In the genomic region with DNA sequence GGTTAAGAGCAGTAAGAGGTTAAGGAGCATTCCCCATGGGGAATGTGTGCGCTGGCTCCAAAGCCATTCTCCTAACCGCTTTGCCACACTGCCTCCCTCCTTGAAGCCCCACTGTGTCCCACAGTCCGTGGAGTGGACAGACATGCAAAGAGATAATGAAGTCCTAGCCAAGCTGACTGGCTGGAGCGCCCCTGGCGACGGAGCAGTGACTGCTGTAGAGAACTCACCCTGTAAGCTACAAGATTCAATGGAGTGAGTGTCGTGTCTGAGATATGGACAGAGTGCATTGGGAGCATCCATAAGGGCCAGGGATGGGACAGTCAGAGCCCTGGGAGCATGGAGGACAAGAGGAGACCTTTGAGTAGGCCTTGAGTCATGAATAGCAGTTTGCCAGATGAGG, we compare ENCODE assay signal across 27 cellular contexts. TPM values are rescaled to one million over a fixed set of nuclear protein-coding genes. Genes with fewer than 3 reads are reported as not detected.
DNase-seq lines count a peak whose midpoint lies in the region; ATAC-seq, FAIRE-seq and TF ChIP-seq lines count a peak whose summit lies in the region.
"Had no signal": no experiment of that assay in that cellular context is flagged by ENCODE, and none has a peak within 500 bp of the region (broad histone marks: within the 10 kb centered on the region; RNA-seq: fewer than 3 reads in every experiment).

No MANE protein-coding gene starts in this region.

- H3K27me3 Mint-ChIP-seq in neural progenitor cell (ENCODE audit: insufficient read depth, low read depth), result peaks cover 19% of the 10 kb centered on the region
- H3K27me3 Mint-ChIP-seq in activated naive CD8-positive, alpha-beta T cell treated with anti-CD3 and anti-CD28 coated beads for 36 hours, result peaks cover 39% of the 10 kb centered on the region

- DNase-seq in HepG2 (ENCODE audit: low spot score), result no peak
- DNase-seq in right lobe of liver, result no peak
- no peak for DNase-seq in H1 (ENCODE audit: low read depth in 1 of 2, low spot score in 2 of 2)
- DNase-seq in neural progenitor cell (ENCODE audit: low spot score), result no peak
- no peak for DNase-seq in activated naive CD8-positive, alpha-beta T cell treated with anti-CD3 and anti-CD28 coated beads for 36 hours
- DNase-seq: 8988T; ACHN; AML-193; BE2C; CD4-positive, alpha-beta T cell; CD8-positive, alpha-beta memory T cell; DMS 273 treated with DMSO at 0.1 percent for 48 hours; DMS79; EL; GDM1; HFFc6 had no signal

- H3K27ac ChIP-seq in HepG2 (ENCODE audit: extremely low read length, insufficient read depth, low read length), result no peak overlapping the region
- H3K27ac ChIP-seq in right lobe of liver, result no peak overlapping the region
- H3K27ac ChIP-seq in H1 (ENCODE audit: low read depth, low read length), result no peak overlapping the region
- no peak overlapping the region for H3K27ac ChIP-seq in neural progenitor cell
- H3K27ac ChIP-seq: A549; BLaER1 treated with 17β-estradiol and CSF1 and Interleukin-3, amounts not matched to agents 10 nM and 100 nM had no signal

- H3K79me1 ChIP-seq in H1 (ENCODE audit: low read depth, low read length), result no peaks in the 10 kb centered on the region

- H3F3A ChIP-seq in neural progenitor cell (ENCODE audit: low read depth), result peaks cover 7% of the 10 kb centered on the region

- peak overlapping the region; percentile 12; the same call in 1 of the 2 replicates for H2BK15ac ChIP-seq in H1 (ENCODE audit: low read length)

- H3K9me3 Mint-ChIP-seq in neural progenitor cell, result peaks cover 2% of the 10 kb centered on the region
- H3K9me3 Mint-ChIP-seq in activated naive CD8-positive, alpha-beta T cell treated with anti-CD3 and anti-CD28 coated beads for 36 hours, result no peaks in the 10 kb centered on the region
- H3K9me3 Mint-ChIP-seq: CD4-positive, alpha-beta T cell; CD8-positive, alpha-beta memory T cell; GM23338; HFFc6 had no signal

- no peak overlapping the region for H3K18ac ChIP-seq in H1 (ENCODE audit: extremely low read depth, low read length)

- intact Hi-C loops in HepG2 (cut with micrococcal nuclease; ENCODE audit: unreplicated experiment) (no loop called here), right lobe of liver (cut with DNase I) (no loop called here)

- H3K4me1 ChIP-seq in HepG2 (ENCODE audit: insufficient read depth, low read length) (peaks cover 19% of the 10 kb centered on the region), right lobe of liver (peaks cover 0 to 8% (median 0%) of the 10 kb centered on the region in 4 donors), H1 (replicated peaks in 1 of 4; ENCODE audit: control insufficient read depth in 3 of 4, insufficient read depth in 4 of 4, low read length in 3 of 4) (peaks cover 0 to 14% (median 5%) of the 10 kb centered on the region in 4 experiments; a peak in 5 of 7 replicates), neural progenitor cell (peaks cover 21% of the 10 kb centered on the region)
- H3K4me1 ChIP-seq: BE2C, HAP-1 had no signal

- no peak overlapping the region for H3K9ac ChIP-seq in HepG2 (ENCODE audit: insufficient read depth, low read depth, low read length)
- no peak overlapping the region for H3K9ac ChIP-seq in H1 (replicated peaks in 1 of 4; ENCODE audit: extremely low read depth in 1 of 4, low read depth in 3 of 4, low read length in 3 of 4)
- no peak overlapping the region for H3K9ac ChIP-seq in neural progenitor cell
- H3K9ac ChIP-seq: BLaER1 treated with 17β-estradiol and CSF1 and Interleukin-3, amounts not matched to agents 10 nM and 100 nM had no signal

- in situ Hi-C loops in HepG2 (cut with HindIII; ENCODE audit: extremely low pct_ligation_motif_present, low pct_unique_long_range_greater_than_20kb), result no loop called here

- WGBS in HepG2 (ENCODE audit: low lambda C conversion rate), result 41% methylated on average over 7 of the region's 7 CpGs
- WGBS in right lobe of liver (ENCODE audit: insufficient coverage, low coverage, low lambda C conversion rate, missing lambda C conversion rate), result 81% methylated on average over 7 of the region's 7 CpGs
- WGBS in H1 (ENCODE audit: extremely low coverage in 1 of 2, insufficient coverage in 1 of 2, insufficient read length in 1 of 2, insufficient replicate concordance in 2 of 2, low coverage in 1 of 2, low lambda C conversion rate in 2 of 2, missing lambda C conversion rate in 1 of 2), 2 experiments, result 85% methylated on average over 7 of the region's 7 CpGs; no CpG with 5 or more reads in 1 of the 2 experiments

- TF ChIP-seq EP300 in HepG2 (IDR thresholded peaks at IDR 0.05; ENCODE audit: low read depth in 2 of 2, low read length in 2 of 2), result no peak
- TF ChIP-seq EP300 in HepG2 (CRISPR knock-in tag; IDR thresholded peaks at IDR 0.05; ENCODE audit: borderline replicate concordance), result no peak
- no peak for TF ChIP-seq EP300 in H1 (IDR thresholded peaks at IDR 0.05; ENCODE audit: borderline replicate concordance in 1 of 2, low read depth in 2 of 2, low read length in 2 of 2)

- H3K14ac ChIP-seq in H1 (ENCODE audit: insufficient read length), result no peak overlapping the region

- H2AFZ ChIP-seq in HepG2 (ENCODE audit: low read length), result no peak overlapping the region
- H2AFZ ChIP-seq in H1 (ENCODE audit: low read length), result no peak overlapping the region
- no peak overlapping the region for H2AFZ ChIP-seq in neural progenitor cell (replicated peaks)
- H2AFZ ChIP-seq: GM23338 had no signal

- H3K4ac ChIP-seq in H1 (replicated peaks; ENCODE audit: insufficient read length, low read depth, low read length), result no peak overlapping the region

- no peak overlapping the region for H3K4me3 Mint-ChIP-seq in neural progenitor cell
- H3K4me3 Mint-ChIP-seq in activated naive CD8-positive, alpha-beta T cell treated with anti-CD3 and anti-CD28 coated beads for 36 hours, result no peak overlapping the region
- H3K4me3 Mint-ChIP-seq: CD14-positive monocyte; CD4-positive, alpha-beta T cell; CD8-positive, alpha-beta memory T cell; GM23338; HFFc6 had no signal

- H2BK5ac ChIP-seq in H1 (ENCODE audit: low read depth, low read length), result no peak overlapping the region

- peaks cover 10% of the 10 kb centered on the region; the same call in 1 of the 2 replicates for H3K23me2 ChIP-seq in H1 (ENCODE audit: low read depth, low read length)

- H4K20me1 ChIP-seq in HepG2 (ENCODE audit: insufficient read depth, low read length) (no peaks in the 10 kb centered on the region), H1 (replicated peaks in 1 of 2; ENCODE audit: control insufficient read depth in 1 of 2, insufficient read depth in 2 of 2, low read length in 2 of 2) (no peaks in the 10 kb centered on the region), neural progenitor cell (ENCODE audit: low read depth) (no peaks in the 10 kb centered on the region)

- TF ChIP-seq POLR2A in HepG2 (IDR thresholded peaks at IDR 0.05; ENCODE audit: insufficient read depth in 1 of 2, low read depth in 2 of 2, low read length in 2 of 2) (no peak), right lobe of liver (IDR thresholded peaks at IDR 0.05) (no peak), H1 (IDR thresholded peaks at IDR 0.05; ENCODE audit: control extremely low read depth in 1 of 2, low read depth in 2 of 2, low read length in 2 of 2) (no peak), GM18505 (IDR thresholded peaks at IDR 0.05; ENCODE audit: borderline replicate concordance, extremely low read depth, insufficient read depth, insufficient read length) (no peak)

- H3K79me2 ChIP-seq in HepG2 (ENCODE audit: insufficient read depth, low read length), result no peaks in the 10 kb centered on the region
- H3K79me2 ChIP-seq in H1 (ENCODE audit: control insufficient read depth in 1 of 2, insufficient read depth in 2 of 2, low read length in 2 of 2), result no peaks in the 10 kb centered on the region
- no peaks in the 10 kb centered on the region for H3K79me2 ChIP-seq in neural progenitor cell (ENCODE audit: low read depth)

- POLR2A ChIA-PET in HepG2 (lab: Yijun Ruan, JAX), result no interaction called here
- POLR2A ChIA-PET in H1 (lab: Charles Lee; ENCODE audit: partially characterized antibody), result interaction anchor here (1.4 kb wide), 1 partner anchor 13 kb away, joined by 5 read pairs; no protein-coding TSS in a partner anchor

- H2BK120ac ChIP-seq in H1 (replicated peaks; ENCODE audit: low read depth, low read length), result no peak overlapping the region

- H3K4me3 ChIP-seq in HepG2 (replicated peaks in 1 of 3; ENCODE audit: insufficient read depth in 1 of 3, low read depth in 2 of 3, low read length in 3 of 3) (no peak overlapping the region), right lobe of liver (no peak overlapping the region), H1 (ENCODE audit: extremely low read depth in 1 of 4, insufficient read depth in 2 of 4, low read depth in 3 of 4, low read length in 4 of 4) (no peak overlapping the region), neural progenitor cell (no peak overlapping the region)
- H3K4me3 ChIP-seq: A549; BLaER1 treated with 17β-estradiol and CSF1 and Interleukin-3, amounts not matched to agents 10 nM and 100 nM; GM12878; GM23338; HAP-1 had no signal

- H3K23ac ChIP-seq in H1 (ENCODE audit: insufficient read length), result no peak overlapping the region

- no peak overlapping the region for H3K4me2 ChIP-seq in HepG2 (ENCODE audit: low read depth, low read length)
- H3K4me2 ChIP-seq in H1 (ENCODE audit: insufficient read depth in 1 of 2, low read depth in 2 of 2, low read length in 2 of 2), result no peak overlapping the region
- no peak overlapping the region for H3K4me2 ChIP-seq in neural progenitor cell
- H3K4me2 ChIP-seq: A549, GM23338 had no signal

- no peak for FAIRE-seq in HepG2 (lab: Jason Lieb, UNC)
- no peak for FAIRE-seq in H1 (lab: Jason Lieb, UNC)
- FAIRE-seq: A549, D721Med, GM12878, GM18507, H54 had no signal

- TF ChIP-seq RAD21 in HepG2 (CRISPR knock-in tag; IDR thresholded peaks at IDR 0.05), result no peak
- TF ChIP-seq RAD21 in H1 (IDR thresholded peaks at IDR 0.05 in 1 of 2, conservative IDR thresholded peaks at IDR 0.05 in 1 of 2; ENCODE audit: low read depth in 2 of 2, low read length in 2 of 2), result no peak

- no peak overlapping the region for H4K5ac ChIP-seq in H1 (ENCODE audit: insufficient read length, low read depth, low read length)

- peaks cover 2% of the 10 kb centered on the region for H3K36me3 Mint-ChIP-seq in neural progenitor cell
- no peaks in the 10 kb centered on the region for H3K36me3 Mint-ChIP-seq in activated naive CD8-positive, alpha-beta T cell treated with anti-CD3 and anti-CD28 coated beads for 36 hours
- H3K36me3 Mint-ChIP-seq: CD14-positive monocyte had no signal

- peak; percentile 39 for TF ChIP-seq CTCF in HepG2 (CRISPR knock-in tag; IDR thresholded peaks at IDR 0.05)
- TF ChIP-seq CTCF in right lobe of liver (IDR thresholded peaks at IDR 0.05), result no peak
- TF ChIP-seq CTCF in H1 (IDR thresholded peaks at IDR 0.05; ENCODE audit: control extremely low read depth in 1 of 3, insufficient read depth in 1 of 3, low read depth in 1 of 3, low read length in 3 of 3), result peak in 1 of 3 experiments; percentile 8; a peak in 1 of 4 replicates
- no peak for TF ChIP-seq CTCF in neural progenitor cell (IDR thresholded peaks at IDR 0.05)

- no peaks in the 10 kb centered on the region for H3K36me3 ChIP-seq in HepG2 (replicated peaks in 1 of 2; ENCODE audit: control insufficient read depth in 1 of 2, insufficient read depth in 2 of 2, low read length in 2 of 2)
- H3K36me3 ChIP-seq in right lobe of liver, result no peaks in the 10 kb centered on the region
- no peaks in the 10 kb centered on the region for H3K36me3 ChIP-seq in H1 (ENCODE audit: control insufficient read depth in 2 of 4, insufficient read depth in 4 of 4, low read length in 3 of 4)
- no peaks in the 10 kb centered on the region for H3K36me3 ChIP-seq in neural progenitor cell
- H3K36me3 ChIP-seq: BE2C; BLaER1 treated with 17β-estradiol and CSF1 and Interleukin-3, amounts not matched to agents 10 nM and 100 nM; HAP-1 had no signal

- no TSS peak for BruUV-seq in HepG2 (replicated peaks; lab: Mats Ljungman, UMichigan)

- CTCF ChIA-PET in HepG2 (lab: Yijun Ruan, JAX; ENCODE audit: low intra/inter-chr PET ratio, low total read pairs), result no interaction called here
- CTCF ChIA-PET in H1 (lab: Charles Lee; ENCODE audit: partially characterized antibody), result interaction anchor here (0.6 to 1.7 kb wide), 9 partner anchors 7 to 195 kb away, joined by 3 to 4 read pairs (median 3); no protein-coding TSS in a partner anchor

- H2BK12ac ChIP-seq in H1 (ENCODE audit: low read depth, low read length), result no peak overlapping the region

- H3K27ac Mint-ChIP-seq in neural progenitor cell, result peak overlapping the region; percentile 22
- H3K27ac Mint-ChIP-seq in activated naive CD8-positive, alpha-beta T cell treated with anti-CD3 and anti-CD28 coated beads for 36 hours, result no peak overlapping the region
- H3K27ac Mint-ChIP-seq: CD14-positive monocyte; CD4-positive, alpha-beta T cell; CD8-positive, alpha-beta memory T cell; GM23338 had no signal

- H2AK5ac ChIP-seq in H1 (ENCODE audit: low read depth, low read length), result no peak overlapping the region

- H3K4me1 Mint-ChIP-seq in neural progenitor cell, result peaks cover 37% of the 10 kb centered on the region
- H3K4me1 Mint-ChIP-seq in activated naive CD8-positive, alpha-beta T cell treated with anti-CD3 and anti-CD28 coated beads for 36 hours, result no peaks in the 10 kb centered on the region

- ATAC-seq in HepG2 (peak; percentile 68), right lobe of liver (no peak), HG03457 (IDR thresholded peaks at IDR 0.05; ENCODE audit: unreplicated experiment) (no peak), GM18505 (IDR thresholded peaks at IDR 0.05; ENCODE audit: unreplicated experiment) (no peak)
- ATAC-seq: GM12878, GM23338 had no signal

- no peak overlapping the region for H4K8ac ChIP-seq in H1 (ENCODE audit: extremely low read depth, insufficient read depth, low read length)

- no peak overlapping the region for H2BK20ac ChIP-seq in H1 (ENCODE audit: low read length)

- H3K56ac ChIP-seq in H1 (replicated peaks; ENCODE audit: insufficient read length, low read depth, low read length), result no peak overlapping the region

- no peak overlapping the region for H4K91ac ChIP-seq in H1 (replicated peaks; ENCODE audit: insufficient read length, low read length)

- no peaks in the 10 kb centered on the region for H3K9me3 ChIP-seq in HepG2 (ENCODE audit: low read length)
- no peaks in the 10 kb centered on the region for H3K9me3 ChIP-seq in right lobe of liver
- H3K9me3 ChIP-seq in H1 (ENCODE audit: insufficient read depth in 2 of 2, low read depth in 1 of 2, low read length in 1 of 2), result no peaks in the 10 kb centered on the region
- no peaks in the 10 kb centered on the region for H3K9me3 ChIP-seq in neural progenitor cell (ENCODE audit: low read depth)
- H3K9me3 ChIP-seq: A549; BE2C; BLaER1 treated with 17β-estradiol and CSF1 and Interleukin-3, amounts not matched to agents 10 nM and 100 nM; HAP-1 had no signal

- H3K27me3 ChIP-seq in HepG2 (ENCODE audit: control insufficient read depth in 1 of 2, insufficient read depth in 2 of 2, low read length in 2 of 2) (peaks cover 5% of the 10 kb centered on the region in 2 experiments; a peak in 2 of 5 replicates), right lobe of liver (peaks cover 0 to 6% of the 10 kb centered on the region in 2 donors), H1 (replicated peaks in 1 of 4; ENCODE audit: control insufficient read depth in 3 of 4, extremely low read depth in 1 of 4, insufficient read depth in 3 of 4, low read length in 3 of 4) (peaks cover 0 to 29% (median 22%) of the 10 kb centered on the region in 4 experiments; a peak in 6 of 7 replicates), neural progenitor cell (peaks cover 26% of the 10 kb centered on the region)
- H3K27me3 ChIP-seq: BE2C had no signal

RNA-seq across cellular contexts. Expression of a gene that starts 3.5 kb away (rescaled TPM):
- total RNA-seq in HepG2 (2016; rRNA removed; fragmentation: Illumina TruSeq; extraction: Trizol), result not detected in 2 replicates
- not detected in 2 replicates for total RNA-seq in HepG2 (2016; cell fraction: cytosol; rRNA removed; fragmentation: Illumina TruSeq; extraction: Trizol; ENCODE audit: low read depth)
- not detected in 2 replicates for total RNA-seq in HepG2 (2016; cell fraction: insoluble cytoplasmic fraction; rRNA removed; fragmentation: Illumina TruSeq; extraction: Trizol)
- not detected in 2 replicates for total RNA-seq in HepG2 (2016; cell fraction: membrane; rRNA removed; fragmentation: Illumina TruSeq; extraction: Trizol)
- not detected in 2 replicates for total RNA-seq in HepG2 (2016; cell fraction: nucleus; rRNA removed; fragmentation: Illumina TruSeq; extraction: Trizol)
- 0.01 TPM in 1 of 2 replicates, not detected in the other for polyA plus RNA-seq in HepG2 (2011; rRNA removed)
- not detected in 2 replicates for polyA plus RNA-seq in HepG2 (2011; cell fraction: cytosol; rRNA removed)
- polyA plus RNA-seq in HepG2 (2011; cell fraction: nucleus; rRNA removed), result not detected in 2 replicates
- 0.03 TPM in 1 of 2 replicates, not detected in the other for polyA plus RNA-seq in HepG2 (2012)
- not detected in 2 replicates for polyA plus RNA-seq in HepG2 (2016; cell fraction: cytosol; fragmentation: Illumina TruSeq; extraction: Trizol; ENCODE audit: low read depth)
- not detected in 2 replicates for polyA plus RNA-seq in HepG2 (2016; cell fraction: insoluble cytoplasmic fraction; fragmentation: Illumina TruSeq; extraction: Trizol; ENCODE audit: low read depth)
- not detected in 2 replicates for polyA plus RNA-seq in HepG2 (2016; cell fraction: membrane; fragmentation: Illumina TruSeq; extraction: Trizol; ENCODE audit: low read depth)
- polyA plus RNA-seq in HepG2 (2016; cell fraction: nucleus; fragmentation: Illumina TruSeq; extraction: Trizol; ENCODE audit: insufficient read depth, low read depth), result not detected in 2 replicates
- not detected in 2 replicates for polyA minus RNA-seq in HepG2 (2011; rRNA and poly(A)+ RNA removed; ENCODE audit: low replicate concordance)
- not detected in 2 replicates for polyA minus RNA-seq in HepG2 (2011; cell fraction: cytosol; rRNA and poly(A)+ RNA removed)
- 0.12 TPM in 1 of 2 replicates, not detected in the other for polyA minus RNA-seq in HepG2 (2011; cell fraction: nucleus; rRNA and poly(A)+ RNA removed)
- 1 to 10 TPM in 1 of 6 experiments, under 1 TPM in 5; 0.43 to 1.4 (median 0.66) TPM for total RNA-seq in right lobe of liver
- total RNA-seq in H1 (2021; fragmentation: NEBNext Ultra II Directional; extraction: Animal tissue kit (Norgen Biotek cat#: 25700)), result 2.6 and 3.1 TPM in 2 replicates
- polyA plus RNA-seq in H1 (2011; rRNA removed), result 1.5 and 2.1 TPM in 2 replicates
- polyA plus RNA-seq in H1 (2011; cell fraction: cytosol; rRNA removed), result 1.4 TPM
- polyA plus RNA-seq in H1 (2011; cell fraction: nucleus; rRNA removed), result 3.1 TPM
- polyA plus RNA-seq in H1 (2012, experiment 1 of 2), result 1.0 to 2.0 TPM (median 1.8 TPM) in 4 replicates
- polyA plus RNA-seq in H1 (2012, experiment 2 of 2), result 1.2 TPM
- polyA plus RNA-seq in H1 (2013, experiment 1 of 2), result 1.2 TPM
- polyA plus RNA-seq in H1 (2013, experiment 2 of 2), result 1.6 TPM
- polyA minus RNA-seq in H1 (2011; rRNA and poly(A)+ RNA removed), result 1.4 and 1.5 TPM in 2 replicates
- polyA minus RNA-seq in H1 (2011; cell fraction: cytosol; rRNA and poly(A)+ RNA removed), result 1.7 TPM
- 3.8 TPM for polyA minus RNA-seq in H1 (2011; cell fraction: nucleus; rRNA and poly(A)+ RNA removed)
- 0.32 and 1.2 TPM in 2 replicates for total RNA-seq in neural progenitor cell (ENCODE audit: low replicate concordance)
- under 1 TPM in 1 of 2 experiments, not detected in 1; 0.02 TPM for total RNA-seq in activated naive CD8-positive, alpha-beta T cell treated with anti-CD3 and anti-CD28 coated beads for 36 hours
- total RNA-seq: CD4-positive, alpha-beta T cell; GM12878 had no signal
- polyA plus RNA-seq: CD14-positive monocyte; CD8-positive, alpha-beta memory T cell had no signal

RNA-seq across cellular contexts. Expression of a gene that starts 35.7 kb away (rescaled TPM):
- total RNA-seq in HepG2 (2016; rRNA removed; fragmentation: Illumina TruSeq; extraction: Trizol) (not detected in 2 replicates), right lobe of liver (1 to 10 TPM in 1 of 6 experiments, under 1 TPM in 4, not detected in 1; 0.06 to 1.6 (median 0.42) TPM), neural progenitor cell (ENCODE audit: low replicate concordance) (0.77 and 1.1 TPM in 2 replicates)
- not detected in 2 replicates for total RNA-seq in HepG2 (2016; cell fraction: cytosol; rRNA removed; fragmentation: Illumina TruSeq; extraction: Trizol; ENCODE audit: low read depth)
- not detected in 2 replicates for total RNA-seq in HepG2 (2016; cell fraction: insoluble cytoplasmic fraction; rRNA removed; fragmentation: Illumina TruSeq; extraction: Trizol)
- total RNA-seq in HepG2 (2016; cell fraction: membrane; rRNA removed; fragmentation: Illumina TruSeq; extraction: Trizol), result not detected in 2 replicates
- total RNA-seq in HepG2 (2016; cell fraction: nucleus; rRNA removed; fragmentation: Illumina TruSeq; extraction: Trizol), result not detected in 2 replicates
- polyA plus RNA-seq in HepG2 (2011; rRNA removed) (not detected in 2 replicates), H1 (2011; rRNA removed) (0.41 and 0.89 TPM in 2 replicates)
- polyA plus RNA-seq in HepG2 (2011; cell fraction: cytosol; rRNA removed), result not detected in 2 replicates
- polyA plus RNA-seq in HepG2 (2011; cell fraction: nucleus; rRNA removed), result 0.06 and 0.12 TPM in 2 replicates
- not detected in 2 replicates for polyA plus RNA-seq in HepG2 (2012)
- 0.06 TPM in 2 replicates for polyA plus RNA-seq in HepG2 (2016; cell fraction: cytosol; fragmentation: Illumina TruSeq; extraction: Trizol; ENCODE audit: low read depth)
- not detected in 2 replicates for polyA plus RNA-seq in HepG2 (2016; cell fraction: insoluble cytoplasmic fraction; fragmentation: Illumina TruSeq; extraction: Trizol; ENCODE audit: low read depth)
- polyA plus RNA-seq in HepG2 (2016; cell fraction: membrane; fragmentation: Illumina TruSeq; extraction: Trizol; ENCODE audit: low read depth), result not detected in 2 replicates
- polyA plus RNA-seq in HepG2 (2016; cell fraction: nucleus; fragmentation: Illumina TruSeq; extraction: Trizol; ENCODE audit: insufficient read depth, low read depth), result 0.11 and 0.14 TPM in 2 replicates
- 0.02 TPM in 1 of 2 replicates, not detected in the other for polyA minus RNA-seq in HepG2 (2011; rRNA and poly(A)+ RNA removed; ENCODE audit: low replicate concordance)
- polyA minus RNA-seq in HepG2 (2011; cell fraction: cytosol; rRNA and poly(A)+ RNA removed), result not detected in 2 replicates
- under 0.01 and 0.12 TPM in 2 replicates for polyA minus RNA-seq in HepG2 (2011; cell fraction: nucleus; rRNA and poly(A)+ RNA removed)
- 0.71 and 1.3 TPM in 2 replicates for total RNA-seq in H1 (2021; fragmentation: NEBNext Ultra II Directional; extraction: Animal tissue kit (Norgen Biotek cat#: 25700))
- polyA plus RNA-seq in H1 (2011; cell fraction: cytosol; rRNA removed), result 0.88 TPM
- 4.4 TPM for polyA plus RNA-seq in H1 (2011; cell fraction: nucleus; rRNA removed)
- 0.60 to 1.6 TPM (median 0.87 TPM) in 4 replicates for polyA plus RNA-seq in H1 (2012, experiment 1 of 2)
- polyA plus RNA-seq in H1 (2012, experiment 2 of 2), result 0.45 TPM
- polyA plus RNA-seq in H1 (2013, experiment 1 of 2), result 0.63 TPM
- 0.57 TPM for polyA plus RNA-seq in H1 (2013, experiment 2 of 2)
- polyA minus RNA-seq in H1 (2011; rRNA and poly(A)+ RNA removed), result 0.63 and 0.91 TPM in 2 replicates
- not detected for polyA minus RNA-seq in H1 (2011; cell fraction: cytosol; rRNA and poly(A)+ RNA removed)
- polyA minus RNA-seq in H1 (2011; cell fraction: nucleus; rRNA and poly(A)+ RNA removed), result 1.9 TPM
- total RNA-seq in activated naive CD8-positive, alpha-beta T cell treated with anti-CD3 and anti-CD28 coated beads for 36 hours, result under 1 TPM; 0.16 to 0.18 TPM
- total RNA-seq: GM12878 had no signal
- polyA plus RNA-seq: CD14-positive monocyte; CD8-positive, alpha-beta memory T cell had no signal

RNA-seq across cellular contexts. Expression of a gene that starts 44.4 kb away (rescaled TPM):
- 43.8 and 47.6 TPM in 2 replicates for total RNA-seq in HepG2 (2016; rRNA removed; fragmentation: Illumina TruSeq; extraction: Trizol)
- total RNA-seq in HepG2 (2016; cell fraction: cytosol; rRNA removed; fragmentation: Illumina TruSeq; extraction: Trizol; ENCODE audit: low read depth), result 4.3 and 4.6 TPM in 2 replicates
- 33.8 and 47.0 TPM in 2 replicates for total RNA-seq in HepG2 (2016; cell fraction: insoluble cytoplasmic fraction; rRNA removed; fragmentation: Illumina TruSeq; extraction: Trizol)
- total RNA-seq in HepG2 (2016; cell fraction: membrane; rRNA removed; fragmentation: Illumina TruSeq; extraction: Trizol), result 30.8 and 30.9 TPM in 2 replicates
- total RNA-seq in HepG2 (2016; cell fraction: nucleus; rRNA removed; fragmentation: Illumina TruSeq; extraction: Trizol), result 23.1 and 29.3 TPM in 2 replicates
- 18.8 and 30.3 TPM in 2 replicates for polyA plus RNA-seq in HepG2 (2011; rRNA removed)
- polyA plus RNA-seq in HepG2 (2011; cell fraction: cytosol; rRNA removed), result 21.2 and 24.0 TPM in 2 replicates
- 30.3 and 32.6 TPM in 2 replicates for polyA plus RNA-seq in HepG2 (2011; cell fraction: nucleus; rRNA removed)
- polyA plus RNA-seq in HepG2 (2012), result 41.6 and 57.3 TPM in 2 replicates
- polyA plus RNA-seq in HepG2 (2016; cell fraction: cytosol; fragmentation: Illumina TruSeq; extraction: Trizol; ENCODE audit: low read depth), result 4.1 and 4.6 TPM in 2 replicates
- polyA plus RNA-seq in HepG2 (2016; cell fraction: insoluble cytoplasmic fraction; fragmentation: Illumina TruSeq; extraction: Trizol; ENCODE audit: low read depth), result 36.1 and 43.0 TPM in 2 replicates
- polyA plus RNA-seq in HepG2 (2016; cell fraction: membrane; fragmentation: Illumina TruSeq; extraction: Trizol; ENCODE audit: low read depth), result 18.9 and 20.2 TPM in 2 replicates
- 40.1 and 40.7 TPM in 2 replicates for polyA plus RNA-seq in HepG2 (2016; cell fraction: nucleus; fragmentation: Illumina TruSeq; extraction: Trizol; ENCODE audit: insufficient read depth, low read depth)
- polyA minus RNA-seq in HepG2 (2011; rRNA and poly(A)+ RNA removed; ENCODE audit: low replicate concordance), result 44.2 and 114 TPM in 2 replicates
- polyA minus RNA-seq in HepG2 (2011; cell fraction: cytosol; rRNA and poly(A)+ RNA removed), result 33.8 and 37.6 TPM in 2 replicates
- 11.8 and 12.0 TPM in 2 replicates for polyA minus RNA-seq in HepG2 (2011; cell fraction: nucleus; rRNA and poly(A)+ RNA removed)
- total RNA-seq in right lobe of liver, result 10 to 100 TPM; 13.6 to 32.8 (median 21.8) TPM
- 35.8 and 38.6 TPM in 2 replicates for total RNA-seq in H1 (2021; fragmentation: NEBNext Ultra II Directional; extraction: Animal tissue kit (Norgen Biotek cat#: 25700))
- polyA plus RNA-seq in H1 (2011; rRNA removed), result 16.8 and 26.4 TPM in 2 replicates
- 18.1 TPM for polyA plus RNA-seq in H1 (2011; cell fraction: cytosol; rRNA removed)
- 31.7 TPM for polyA plus RNA-seq in H1 (2011; cell fraction: nucleus; rRNA removed)
- 18.2 to 30.0 TPM (median 25.2 TPM) in 4 replicates for polyA plus RNA-seq in H1 (2012, experiment 1 of 2)
- 32.9 TPM for polyA plus RNA-seq in H1 (2012, experiment 2 of 2)
- 15.1 TPM for polyA plus RNA-seq in H1 (2013, experiment 1 of 2)
- polyA plus RNA-seq in H1 (2013, experiment 2 of 2), result 15.5 TPM
- 22.2 and 22.8 TPM in 2 replicates for polyA minus RNA-seq in H1 (2011; rRNA and poly(A)+ RNA removed)
- polyA minus RNA-seq in H1 (2011; cell fraction: cytosol; rRNA and poly(A)+ RNA removed), result 23.3 TPM
- 19.6 TPM for polyA minus RNA-seq in H1 (2011; cell fraction: nucleus; rRNA and poly(A)+ RNA removed)
- total RNA-seq in neural progenitor cell (ENCODE audit: low replicate concordance), result 19.0 and 41.3 TPM in 2 replicates
- 1 to 10 TPM; 6.3 to 8.9 TPM for total RNA-seq in activated naive CD8-positive, alpha-beta T cell treated with anti-CD3 and anti-CD28 coated beads for 36 hours
